Comparison of ENCODE assay signal across 1 cellular context in genomic region chr19:5123646-5124045, GRCh38.
TF ChIP-seq lines count a peak whose summit lies in the region.

No MANE protein-coding gene starts in this region.

TF ChIP-seq in GM23338, 12 proteins besides CTCF, POLR2A, EP300 and RAD21 (continued from another document):
- no peak for TF ChIP-seq ETS1 (IDR thresholded peaks at IDR 0.05)
- no peak for TF ChIP-seq CREB1 (CRISPR knock-in tag; IDR thresholded peaks at IDR 0.05; ENCODE audit: low read depth)
- no peak for TF ChIP-seq STAT1 (IDR thresholded peaks at IDR 0.05; ENCODE audit: unreplicated experiment)
- TF ChIP-seq REST (IDR thresholded peaks at IDR 0.05; ENCODE audit: unreplicated experiment) = no peak
- TF ChIP-seq JUNB (IDR thresholded peaks at IDR 0.05; ENCODE audit: unreplicated experiment) = no peak
- no peak for TF ChIP-seq NANOG (IDR thresholded peaks at IDR 0.05; ENCODE audit: borderline replicate concordance)
- TF ChIP-seq ZNF331 (CRISPR knock-in tag; IDR thresholded peaks at IDR 0.05; ENCODE audit: low read depth) = no peak
- TF ChIP-seq ZNF462 (CRISPR knock-in tag; IDR thresholded peaks at IDR 0.05) = no peak
